1 cellular context compared by ENCODE assay signal in the genomic region with DNA sequence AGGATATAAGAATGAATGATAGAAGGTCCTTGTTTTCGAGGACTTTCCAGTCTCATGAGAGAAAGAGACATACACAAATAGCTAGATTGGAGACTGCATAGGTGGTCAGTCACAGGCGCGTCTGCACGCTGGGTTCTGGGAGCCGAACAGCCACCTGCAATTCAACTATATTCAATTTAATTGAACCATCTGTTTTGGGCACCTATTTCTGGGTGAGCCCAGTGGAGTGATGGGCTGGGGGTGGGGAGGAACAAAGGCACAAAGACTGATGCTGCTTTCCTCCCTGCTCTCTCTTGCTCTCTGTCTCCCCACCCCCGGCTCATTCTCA.
TF ChIP-seq lines count a peak whose summit lies in the region.

No MANE protein-coding gene starts in this region.

TF ChIP-seq in GM23338, 12 proteins besides CTCF, POLR2A, EP300 and RAD21:
- TF ChIP-seq, protein P1, sequence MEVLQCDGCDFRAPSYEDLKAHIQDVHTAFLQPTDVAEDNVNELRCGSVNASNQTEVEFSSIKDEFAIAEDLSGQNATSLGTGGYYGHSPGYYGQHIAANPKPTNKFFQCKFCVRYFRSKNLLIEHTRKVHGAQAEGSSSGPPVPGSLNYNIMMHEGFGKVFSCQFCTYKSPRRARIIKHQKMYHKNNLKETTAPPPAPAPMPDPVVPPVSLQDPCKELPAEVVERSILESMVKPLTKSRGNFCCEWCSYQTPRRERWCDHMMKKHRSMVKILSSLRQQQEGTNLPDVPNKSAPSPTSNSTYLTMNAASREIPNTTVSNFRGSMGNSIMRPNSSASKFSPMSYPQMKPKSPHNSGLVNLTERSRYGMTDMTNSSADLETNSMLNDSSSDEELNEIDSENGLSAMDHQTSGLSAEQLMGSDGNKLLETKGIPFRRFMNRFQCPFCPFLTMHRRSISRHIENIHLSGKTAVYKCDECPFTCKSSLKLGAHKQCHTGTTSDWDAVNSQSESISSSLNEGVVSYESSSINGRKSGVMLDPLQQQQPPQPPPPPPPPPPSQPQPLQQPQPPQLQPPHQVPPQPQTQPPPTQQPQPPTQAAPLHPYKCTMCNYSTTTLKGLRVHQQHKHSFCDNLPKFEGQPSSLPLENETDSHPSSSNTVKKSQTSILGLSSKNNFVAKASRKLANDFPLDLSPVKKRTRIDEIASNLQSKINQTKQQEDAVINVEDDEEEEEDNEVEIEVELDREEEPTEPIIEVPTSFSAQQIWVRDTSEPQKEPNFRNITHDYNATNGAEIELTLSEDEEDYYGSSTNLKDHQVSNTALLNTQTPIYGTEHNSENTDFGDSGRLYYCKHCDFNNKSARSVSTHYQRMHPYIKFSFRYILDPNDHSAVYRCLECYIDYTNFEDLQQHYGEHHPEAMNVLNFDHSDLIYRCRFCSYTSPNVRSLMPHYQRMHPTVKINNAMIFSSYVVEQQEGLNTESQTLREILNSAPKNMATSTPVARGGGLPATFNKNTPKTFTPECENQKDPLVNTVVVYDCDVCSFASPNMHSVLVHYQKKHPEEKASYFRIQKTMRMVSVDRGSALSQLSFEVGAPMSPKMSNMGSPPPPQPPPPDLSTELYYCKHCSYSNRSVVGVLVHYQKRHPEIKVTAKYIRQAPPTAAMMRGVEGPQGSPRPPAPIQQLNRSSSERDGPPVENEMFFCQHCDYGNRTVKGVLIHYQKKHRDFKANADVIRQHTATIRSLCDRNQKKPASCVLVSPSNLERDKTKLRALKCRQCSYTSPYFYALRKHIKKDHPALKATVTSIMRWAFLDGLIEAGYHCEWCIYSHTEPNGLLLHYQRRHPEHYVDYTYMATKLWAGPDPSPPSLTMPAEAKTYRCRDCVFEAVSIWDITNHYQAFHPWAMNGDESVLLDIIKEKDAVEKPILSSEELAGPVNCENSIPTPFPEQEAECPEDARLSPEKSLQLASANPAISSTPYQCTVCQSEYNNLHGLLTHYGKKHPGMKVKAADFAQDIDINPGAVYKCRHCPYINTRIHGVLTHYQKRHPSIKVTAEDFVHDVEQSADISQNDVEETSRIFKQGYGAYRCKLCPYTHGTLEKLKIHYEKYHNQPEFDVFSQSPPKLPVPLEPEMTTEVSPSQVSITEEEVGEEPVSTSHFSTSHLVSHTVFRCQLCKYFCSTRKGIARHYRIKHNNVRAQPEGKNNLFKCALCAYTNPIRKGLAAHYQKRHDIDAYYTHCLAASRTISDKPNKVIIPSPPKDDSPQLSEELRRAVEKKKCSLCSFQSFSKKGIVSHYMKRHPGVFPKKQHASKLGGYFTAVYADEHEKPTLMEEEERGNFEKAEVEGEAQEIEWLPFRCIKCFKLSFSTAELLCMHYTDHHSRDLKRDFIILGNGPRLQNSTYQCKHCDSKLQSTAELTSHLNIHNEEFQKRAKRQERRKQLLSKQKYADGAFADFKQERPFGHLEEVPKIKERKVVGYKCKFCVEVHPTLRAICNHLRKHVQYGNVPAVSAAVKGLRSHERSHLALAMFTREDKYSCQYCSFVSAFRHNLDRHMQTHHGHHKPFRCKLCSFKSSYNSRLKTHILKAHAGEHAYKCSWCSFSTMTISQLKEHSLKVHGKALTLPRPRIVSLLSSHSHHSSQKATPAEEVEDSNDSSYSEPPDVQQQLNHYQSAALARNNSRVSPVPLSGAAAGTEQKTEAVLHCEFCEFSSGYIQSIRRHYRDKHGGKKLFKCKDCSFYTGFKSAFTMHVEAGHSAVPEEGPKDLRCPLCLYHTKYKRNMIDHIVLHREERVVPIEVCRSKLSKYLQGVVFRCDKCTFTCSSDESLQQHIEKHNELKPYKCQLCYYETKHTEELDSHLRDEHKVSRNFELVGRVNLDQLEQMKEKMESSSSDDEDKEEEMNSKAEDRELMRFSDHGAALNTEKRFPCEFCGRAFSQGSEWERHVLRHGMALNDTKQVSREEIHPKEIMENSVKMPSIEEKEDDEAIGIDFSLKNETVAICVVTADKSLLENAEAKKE (CRISPR knock-in tag; IDR thresholded peaks at IDR 0.05), result no peak
- TF ChIP-seq, protein P2, sequence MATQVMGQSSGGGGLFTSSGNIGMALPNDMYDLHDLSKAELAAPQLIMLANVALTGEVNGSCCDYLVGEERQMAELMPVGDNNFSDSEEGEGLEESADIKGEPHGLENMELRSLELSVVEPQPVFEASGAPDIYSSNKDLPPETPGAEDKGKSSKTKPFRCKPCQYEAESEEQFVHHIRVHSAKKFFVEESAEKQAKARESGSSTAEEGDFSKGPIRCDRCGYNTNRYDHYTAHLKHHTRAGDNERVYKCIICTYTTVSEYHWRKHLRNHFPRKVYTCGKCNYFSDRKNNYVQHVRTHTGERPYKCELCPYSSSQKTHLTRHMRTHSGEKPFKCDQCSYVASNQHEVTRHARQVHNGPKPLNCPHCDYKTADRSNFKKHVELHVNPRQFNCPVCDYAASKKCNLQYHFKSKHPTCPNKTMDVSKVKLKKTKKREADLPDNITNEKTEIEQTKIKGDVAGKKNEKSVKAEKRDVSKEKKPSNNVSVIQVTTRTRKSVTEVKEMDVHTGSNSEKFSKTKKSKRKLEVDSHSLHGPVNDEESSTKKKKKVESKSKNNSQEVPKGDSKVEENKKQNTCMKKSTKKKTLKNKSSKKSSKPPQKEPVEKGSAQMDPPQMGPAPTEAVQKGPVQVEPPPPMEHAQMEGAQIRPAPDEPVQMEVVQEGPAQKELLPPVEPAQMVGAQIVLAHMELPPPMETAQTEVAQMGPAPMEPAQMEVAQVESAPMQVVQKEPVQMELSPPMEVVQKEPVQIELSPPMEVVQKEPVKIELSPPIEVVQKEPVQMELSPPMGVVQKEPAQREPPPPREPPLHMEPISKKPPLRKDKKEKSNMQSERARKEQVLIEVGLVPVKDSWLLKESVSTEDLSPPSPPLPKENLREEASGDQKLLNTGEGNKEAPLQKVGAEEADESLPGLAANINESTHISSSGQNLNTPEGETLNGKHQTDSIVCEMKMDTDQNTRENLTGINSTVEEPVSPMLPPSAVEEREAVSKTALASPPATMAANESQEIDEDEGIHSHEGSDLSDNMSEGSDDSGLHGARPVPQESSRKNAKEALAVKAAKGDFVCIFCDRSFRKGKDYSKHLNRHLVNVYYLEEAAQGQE (IDR thresholded peaks at IDR 0.05; ENCODE audit: unreplicated experiment), result no peak
- no peak for TF ChIP-seq EZH2 (IDR thresholded peaks at IDR 0.05; ENCODE audit: low read depth, unreplicated experiment)
- no peak for TF ChIP-seq ZNF114 (CRISPR knock-in tag; IDR thresholded peaks at IDR 0.05)
- TF ChIP-seq EZH2phosphoT487 (IDR thresholded peaks at IDR 0.05; ENCODE audit: unreplicated experiment), result no peak
- no peak for TF ChIP-seq POLR2AphosphoS5 (IDR thresholded peaks at IDR 0.05; ENCODE audit: low read depth)
- TF ChIP-seq ZNF331 (CRISPR knock-in tag; IDR thresholded peaks at IDR 0.05; ENCODE audit: low read depth), result no peak
- TF ChIP-seq STAT1 (IDR thresholded peaks at IDR 0.05; ENCODE audit: unreplicated experiment), result no peak
- no peak for TF ChIP-seq CREB1 (CRISPR knock-in tag; IDR thresholded peaks at IDR 0.05; ENCODE audit: low read depth)
- TF ChIP-seq, protein P3, sequence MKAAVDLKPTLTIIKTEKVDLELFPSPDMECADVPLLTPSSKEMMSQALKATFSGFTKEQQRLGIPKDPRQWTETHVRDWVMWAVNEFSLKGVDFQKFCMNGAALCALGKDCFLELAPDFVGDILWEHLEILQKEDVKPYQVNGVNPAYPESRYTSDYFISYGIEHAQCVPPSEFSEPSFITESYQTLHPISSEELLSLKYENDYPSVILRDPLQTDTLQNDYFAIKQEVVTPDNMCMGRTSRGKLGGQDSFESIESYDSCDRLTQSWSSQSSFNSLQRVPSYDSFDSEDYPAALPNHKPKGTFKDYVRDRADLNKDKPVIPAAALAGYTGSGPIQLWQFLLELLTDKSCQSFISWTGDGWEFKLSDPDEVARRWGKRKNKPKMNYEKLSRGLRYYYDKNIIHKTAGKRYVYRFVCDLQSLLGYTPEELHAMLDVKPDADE (IDR thresholded peaks at IDR 0.05), result no peak
- no peak for TF ChIP-seq JUNB (IDR thresholded peaks at IDR 0.05; ENCODE audit: unreplicated experiment)
- no peak for TF ChIP-seq NANOG (IDR thresholded peaks at IDR 0.05; ENCODE audit: borderline replicate concordance)
